Comparison of ENCODE assay signal across 1 cellular context in genomic region chr16:67846320-67847063, GRCh38.
TF ChIP-seq lines count a peak whose summit lies in the region.

Gene NUTF2 (plus strand): TSS chr16:67846933. CDS start chr16:67865131, 18,198 bp downstream.

TF ChIP-seq in K562, 482 proteins besides CTCF, POLR2A, EP300 and RAD21 (continued from another document and continues in another):
- TF ChIP-seq ZBTB33 (CRISPR knock-in tag; IDR thresholded peaks at IDR 0.05) (peak; percentile 74; the same call in 1 of the 2 replicates), HDGF (IDR thresholded peaks at IDR 0.05) (no peak), ARID3A (IDR thresholded peaks at IDR 0.05; ENCODE audit: borderline replicate concordance, low read depth, low read length) (no peak), ZNF253 (CRISPR knock-in tag; conservative IDR thresholded peaks at IDR 0.05) (no peak), ZFP1 (CRISPR knock-in tag; IDR thresholded peaks at IDR 0.05) (no peak), ZBTB26 (CRISPR knock-in tag; IDR thresholded peaks at IDR 0.05) (no peak), HMBOX1 (IDR thresholded peaks at IDR 0.05) (no peak), HMG20A (CRISPR knock-in tag; conservative IDR thresholded peaks at IDR 0.05) (no peak), ZNF184 (CRISPR knock-in tag; IDR thresholded peaks at IDR 0.05) (no peak), ZNF699 (CRISPR knock-in tag; IDR thresholded peaks at IDR 0.05; ENCODE audit: insufficient replicate concordance) (no peak), SAFB2 (IDR thresholded peaks at IDR 0.05; ENCODE audit: borderline replicate concordance, low read depth, low read length, severe bottlenecking) (no peak), SREBF2 (CRISPR knock-in tag; IDR thresholded peaks at IDR 0.05) (no peak), HDAC6 (IDR thresholded peaks at IDR 0.05; ENCODE audit: low read depth, low read length) (no peak), ZNF766 (CRISPR knock-in tag; conservative IDR thresholded peaks at IDR 0.05) (peak; percentile 95), MLX (CRISPR knock-in tag; conservative IDR thresholded peaks at IDR 0.05) (no peak), ASH1L (IDR thresholded peaks at IDR 0.05; ENCODE audit: borderline replicate concordance, low read depth, partially characterized antibody) (no peak), PHF20 (IDR thresholded peaks at IDR 0.05; ENCODE audit: partially characterized antibody) (peak; percentile 44), GATAD2A (IDR thresholded peaks at IDR 0.05) (no peak), SRF (CRISPR knock-in tag; IDR thresholded peaks at IDR 0.05) (peak in 1 of 2 experiments; percentile 89; a peak in 1 of 4 replicates), TRIM25 (IDR thresholded peaks at IDR 0.05; ENCODE audit: borderline replicate concordance) (no peak), ZNF696 (CRISPR knock-in tag; conservative IDR thresholded peaks at IDR 0.05) (no peak), ZNF592 (IDR thresholded peaks at IDR 0.05) (peak; percentile 85), PHF21A (IDR thresholded peaks at IDR 0.05; ENCODE audit: borderline replicate concordance, low read depth) (peak; percentile 1; the same call in 1 of the 2 replicates), ETV6 (IDR thresholded peaks at IDR 0.05; ENCODE audit: borderline replicate concordance in 1 of 2, low read depth in 2 of 2, low read length in 1 of 2) (peak in 1 of 2 experiments; percentile 33; a peak in 1 of 4 replicates), ETV6 (CRISPR knock-in tag; IDR thresholded peaks at IDR 0.05; ENCODE audit: borderline replicate concordance) (no peak), ZNF175 (CRISPR knock-in tag; IDR thresholded peaks at IDR 0.05; ENCODE audit: low read depth) (peak; percentile 78; the same call in 1 of the 2 replicates), STAT6 (CRISPR knock-in tag; IDR thresholded peaks at IDR 0.05) (no peak), ARID4B (CRISPR knock-in tag; IDR thresholded peaks at IDR 0.05) (peak; percentile 96), ZC3H11A (IDR thresholded peaks at IDR 0.05; ENCODE audit: low read depth, low read length) (no peak), ARHGAP35 (IDR thresholded peaks at IDR 0.05; ENCODE audit: partially characterized antibody) (no peak), ZNF518B (CRISPR knock-in tag; IDR thresholded peaks at IDR 0.05) (no peak)
